Comparison of ENCODE assay signal across 26 cellular contexts in the genomic region with DNA sequence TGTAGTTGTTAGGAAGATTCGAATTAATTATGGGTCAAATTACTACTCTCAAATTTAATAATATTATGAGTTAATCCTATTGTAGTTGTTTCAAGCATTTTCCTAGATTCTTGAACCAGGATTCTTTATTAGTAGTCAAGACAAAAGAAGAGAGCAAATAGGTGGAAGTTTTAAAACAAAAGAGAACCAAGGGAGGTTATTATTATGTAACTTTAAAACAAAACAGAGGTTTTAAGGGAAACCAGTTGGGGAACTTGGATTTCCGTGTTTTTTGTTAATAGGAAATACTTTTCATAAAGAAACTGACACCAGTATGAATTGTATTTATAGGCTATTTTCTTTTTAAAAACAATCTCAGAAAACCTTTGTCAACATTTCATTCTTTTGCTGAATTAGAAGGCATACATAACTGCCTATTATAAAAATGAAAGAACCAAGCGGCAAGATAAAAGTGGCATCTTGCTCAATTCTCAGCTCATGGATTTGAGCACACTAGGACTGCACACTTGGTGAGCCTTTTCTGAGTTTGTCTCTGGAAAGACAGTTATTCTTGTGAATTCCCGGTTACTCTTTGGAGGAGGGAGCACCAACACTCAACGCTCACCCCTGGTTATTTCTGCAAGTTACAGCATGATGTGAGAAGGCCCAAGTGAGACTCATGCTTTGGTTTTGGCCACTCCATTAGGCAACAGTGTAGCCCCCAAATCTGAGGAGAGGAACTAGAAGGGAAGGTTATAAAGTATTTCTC.
"Had no signal": no experiment of that assay in that cellular context is flagged by ENCODE, and none has a peak within 500 bp of the region (broad histone marks: within the 10 kb centered on the region; RNA-seq: fewer than 3 reads in every experiment).

No MANE protein-coding gene starts in this region.

- H3K27me3 ChIP-seq: heart left ventricle, left lung had no signal

- H3K9me3 ChIP-seq: heart left ventricle, left lung had no signal

- H3K4me1 Mint-ChIP-seq: activated B cell treated with CpG ODN at 0.5 μM for 24 hours had no signal

- H3K27ac Mint-ChIP-seq: activated B cell treated with CpG ODN at 0.5 μM for 24 hours; activated CD8-positive, alpha-beta T cell treated with anti-CD3 and anti-CD28 coated beads for 36 hours; activated naive CD8-positive, alpha-beta T cell; natural killer cell treated with Interleukin-12 subunit alpha and Interleukin-12 subunit beta and Interleukin-15 and Interleukin-18, amount 100 ng/mL, for 72 hours; progenitor cell of endocrine pancreas had no signal

- H3K9me3 Mint-ChIP-seq: activated B cell treated with CpG ODN at 0.5 μM for 24 hours; activated CD8-positive, alpha-beta T cell treated with anti-CD3 and anti-CD28 coated beads for 36 hours; natural killer cell treated with Interleukin-12 subunit alpha and Interleukin-12 subunit beta and Interleukin-15 and Interleukin-18, amount 100 ng/mL, for 72 hours had no signal

- H3K4me3 Mint-ChIP-seq: activated B cell treated with CpG ODN at 0.5 μM for 24 hours; activated CD8-positive, alpha-beta T cell treated with anti-CD3 and anti-CD28 coated beads for 36 hours; activated naive CD8-positive, alpha-beta T cell; natural killer cell treated with Interleukin-12 subunit alpha and Interleukin-12 subunit beta and Interleukin-15 and Interleukin-18, amount 100 ng/mL, for 72 hours had no signal

- H3K27me3 Mint-ChIP-seq: activated B cell treated with CpG ODN at 0.5 μM for 24 hours; activated CD8-positive, alpha-beta T cell treated with anti-CD3 and anti-CD28 coated beads for 36 hours; natural killer cell treated with Interleukin-12 subunit alpha and Interleukin-12 subunit beta and Interleukin-15 and Interleukin-18, amount 100 ng/mL, for 72 hours; progenitor cell of endocrine pancreas had no signal

- FAIRE-seq: frontal cortex, TTC549 had no signal

- DNase-seq: activated B cell treated with CpG ODN at 0.5 μM for 24 hours; activated CD4-positive, alpha-beta T cell treated with anti-CD3 and anti-CD28 coated beads for 48 hours; activated CD8-positive, alpha-beta T cell treated with anti-CD3 and anti-CD28 coated beads for 36 hours; activated effector memory CD4-positive, alpha-beta T cell treated with anti-CD3 and anti-CD28 coated beads, Interleukin-2, amount 50 U/mL, for 16 hours; activated T-cell treated with anti-CD3 and anti-CD28 coated beads, Interleukin-2, amount 50 U/mL, for 48 hours; amniotic stem cell; central memory CD4-positive, alpha-beta T cell; effector CD8-positive, alpha-beta T cell; heart left ventricle; islet precursor cell; left lung; mesendoderm; occipital lobe; right cardiac atrium; stimulated activated CD4-positive, alpha-beta T cell treated with anti-CD3 and anti-CD28 coated beads, Interleukin-4, amount 100 ng/mL, for 24 hours; stimulated activated naive CD4-positive, alpha-beta T cell; substantia nigra; T-helper 2 cell; trophoblast cell had no signal

- ATAC-seq: activated CD8-positive, alpha-beta T cell treated with anti-CD3 and anti-CD28 coated beads for 36 hours; heart left ventricle; left lung; natural killer cell treated with Interleukin-12 subunit alpha and Interleukin-12 subunit beta and Interleukin-15 and Interleukin-18, amount 100 ng/mL, for 72 hours; right cardiac atrium had no signal

- H3K4me3 ChIP-seq: coronary artery, left lung, skin epidermis had no signal

- H3K27ac ChIP-seq: coronary artery, left lung, skin epidermis had no signal
